Comparison of ENCODE assay signal across 8 cellular contexts in genomic region chr2:160490760-160491367, GRCh38. TPM values are rescaled to one million over a fixed set of nuclear protein-coding genes. Genes with fewer than 3 reads are reported as not detected.
A peak's percentile ranks its signal among the peaks of the same experiment; 100 is the strongest.
DNase-seq lines count a peak whose midpoint lies in the region; ATAC-seq and TF ChIP-seq lines count a peak whose summit lies in the region.

No MANE protein-coding gene starts in this region.

- TF ChIP-seq CTCF in BE2C (IDR thresholded peaks at IDR 0.05; ENCODE audit: low read depth, low read length) = no peak
- TF ChIP-seq CTCF in neural progenitor cell (IDR thresholded peaks at IDR 0.05) = no peak

- peaks cover 4% of the 10 kb centered on the region for H4K20me1 ChIP-seq in neural progenitor cell (ENCODE audit: low read depth)

- peaks cover 3% of the 10 kb centered on the region for H3K27me3 Mint-ChIP-seq in neural progenitor cell (ENCODE audit: insufficient read depth, low read depth)

- H3K9me3 Mint-ChIP-seq in neural progenitor cell = peaks cover 2% of the 10 kb centered on the region

- H3K4me1 ChIP-seq in BE2C (no peaks in the 10 kb centered on the region; the same call in 1 of the 2 replicates), neural progenitor cell (peaks cover 14% of the 10 kb centered on the region)
- H3K4me1 ChIP-seq in effector memory CD4-positive, alpha-beta T cell (ENCODE audit: control insufficient read depth, insufficient read depth, low read length, poor library complexity, severe bottlenecking) = peaks cover 16% of the 10 kb centered on the region

- H3K9ac ChIP-seq in neural progenitor cell = no peak overlapping the region

- peak overlapping the region; percentile 22 for H3K4me3 Mint-ChIP-seq in neural progenitor cell

- H2AFZ ChIP-seq in neural progenitor cell (replicated peaks) = no peak overlapping the region

- H3K27me3 ChIP-seq in BE2C (no peaks in the 10 kb centered on the region), neural progenitor cell (peaks cover 11% of the 10 kb centered on the region)
- H3K27me3 ChIP-seq in effector memory CD4-positive, alpha-beta T cell (replicated peaks; ENCODE audit: control insufficient read depth, insufficient read depth, low read length, poor library complexity, severe bottlenecking) = no peaks in the 10 kb centered on the region

- no peaks in the 10 kb centered on the region for H3K9me3 ChIP-seq in BE2C
- H3K9me3 ChIP-seq in effector memory CD4-positive, alpha-beta T cell (ENCODE audit: control insufficient read depth, low read length) = no peaks in the 10 kb centered on the region
- H3K9me3 ChIP-seq in neural progenitor cell (ENCODE audit: low read depth) = no peaks in the 10 kb centered on the region

- peaks cover 24% of the 10 kb centered on the region for H3K4me1 Mint-ChIP-seq in neural progenitor cell

- peaks cover 1% of the 10 kb centered on the region for H3K36me3 Mint-ChIP-seq in neural progenitor cell

- peaks cover 5% of the 10 kb centered on the region for H3F3A ChIP-seq in neural progenitor cell (ENCODE audit: low read depth)

- DNase-seq in BE2C (no peak), NCI-H526 treated with DMSO at 0.1 percent for 48 hours (lab: John Stamatoyannopoulos, UW) (peak; percentile 20), neural progenitor cell (ENCODE audit: low spot score) (no peak), glomerular visceral epithelial cell (ENCODE audit: extremely low spot score) (no peak), mucosa of gallbladder (ENCODE audit: low spot score) (no peak), OCI-M2 (lab: John Stamatoyannopoulos, UW; ENCODE audit: unreplicated experiment) (no peak)
- no peak for DNase-seq in effector memory CD4-positive, alpha-beta T cell

- peaks cover 66% of the 10 kb centered on the region for H3K79me2 ChIP-seq in neural progenitor cell (ENCODE audit: low read depth)

- H3K4me3 ChIP-seq in BE2C (ENCODE audit: low read depth, low read length) (peak overlapping the region; percentile 84), neural progenitor cell (peak overlapping the region; percentile 98)
- H3K4me3 ChIP-seq in effector memory CD4-positive, alpha-beta T cell (ENCODE audit: insufficient read depth, low read depth, low read length, poor library complexity, severe bottlenecking) = peak overlapping the region; percentile 94

- no peak overlapping the region for H3K27ac Mint-ChIP-seq in neural progenitor cell

- H3K27ac ChIP-seq in effector memory CD4-positive, alpha-beta T cell (ENCODE audit: insufficient read depth, low read length, poor library complexity, severe bottlenecking) = peak overlapping the region; percentile 30
- H3K27ac ChIP-seq in neural progenitor cell = no peak overlapping the region

- H3K4me2 ChIP-seq in neural progenitor cell = peak overlapping the region; percentile 86

- H3K36me3 ChIP-seq in BE2C = 0 out of 2 replicates have a peak, but pooled peaks cover 3% of the 10 kb centered on the region
- H3K36me3 ChIP-seq in effector memory CD4-positive, alpha-beta T cell (ENCODE audit: control insufficient read depth, insufficient read depth, low read length) = no peaks in the 10 kb centered on the region
- H3K36me3 ChIP-seq in neural progenitor cell = no peaks in the 10 kb centered on the region

- ATAC-seq in HG03045 (IDR thresholded peaks at IDR 0.05; ENCODE audit: unreplicated experiment) = no peak

RNA-seq across cellular contexts. Expression of gene RBMS1, which starts 2.7 kb away (rescaled TPM):
- 23.4 TPM for polyA plus RNA-seq in BE2C (2012; ENCODE audit: insufficient read depth, insufficient read length, low read depth)
- 70.5 and 101 TPM in 2 replicates for total RNA-seq in neural progenitor cell (ENCODE audit: low replicate concordance)
- 36.2 TPM for total RNA-seq in mucosa of gallbladder
